Comparison of ENCODE assay signal across 15 cellular contexts in the genomic region with DNA sequence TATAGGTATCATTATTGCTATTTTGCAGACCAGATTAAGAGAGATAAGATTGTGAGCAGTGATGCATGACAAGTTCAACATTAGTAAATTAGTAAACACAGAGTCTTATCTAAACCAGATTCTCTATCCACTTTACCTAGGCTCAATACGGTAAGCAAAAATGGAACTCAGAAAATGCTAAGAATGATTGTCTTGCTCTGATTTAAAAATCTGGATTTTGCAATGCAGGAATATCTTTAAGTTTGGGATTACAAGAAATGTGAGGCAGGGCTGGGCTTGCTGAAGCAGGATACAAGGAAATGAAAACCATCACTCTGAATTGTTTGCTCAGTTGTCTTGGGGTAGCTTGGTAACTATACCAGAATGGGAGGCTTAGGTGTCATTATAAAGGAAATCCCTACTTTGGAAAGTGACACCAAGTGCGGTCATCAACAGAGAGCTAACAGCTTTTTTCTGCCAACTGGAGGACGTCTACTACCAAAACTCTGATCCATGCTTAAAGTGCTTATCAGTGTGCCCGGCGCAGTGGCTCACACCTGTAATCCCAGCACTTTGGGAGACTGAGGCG.
DNase-seq lines count a peak whose midpoint lies in the region; ATAC-seq and TF ChIP-seq lines count a peak whose summit lies in the region.
"Had no signal": no experiment of that assay in that cellular context is flagged by ENCODE, and none has a peak within 500 bp of the region (broad histone marks: within the 10 kb centered on the region; RNA-seq: fewer than 3 reads in every experiment).

No MANE protein-coding gene starts in this region.

- no peaks in the 10 kb centered on the region for H3K9me3 ChIP-seq in vagina
- H3K9me3 ChIP-seq: SJSA1 had no signal

- no peaks in the 10 kb centered on the region for H3K36me3 ChIP-seq in vagina
- H3K36me3 ChIP-seq: SJSA1 had no signal

- no peak for TF ChIP-seq POLR2A in vagina (IDR thresholded peaks at IDR 0.05)

- intact Hi-C loops in Right ventricle myocardium superior (cut with DNase I) = no loop called here
- intact Hi-C loops in vagina (cut with DNase I) = no loop called here

- H3K27me3 ChIP-seq in vagina = no peaks in the 10 kb centered on the region
- H3K27me3 ChIP-seq: SJSA1 had no signal

- H3K4me1 ChIP-seq in vagina = no peaks in the 10 kb centered on the region

- no peak overlapping the region for H3K27ac ChIP-seq in vagina
- H3K27ac ChIP-seq: HL-60, SJSA1 had no signal

- ATAC-seq in Right ventricle myocardium superior (ENCODE audit: poor library complexity) = no peak

- no peak overlapping the region for H3K4me3 ChIP-seq in vagina
- H3K4me3 ChIP-seq: SJSA1 had no signal

- peak; percentile 65 for DNase-seq in NCI-H510A treated with DMSO at 0.1 percent for 48 hours (lab: John Stamatoyannopoulos, UW)
- no peak for DNase-seq in NCI-H510A (lab: John Stamatoyannopoulos, UW)
- DNase-seq in NCI-H2029 treated with DMSO at 0.1 percent for 48 hours (lab: John Stamatoyannopoulos, UW) = peak; percentile 88
- peak; percentile 55 for DNase-seq in NCI-H82 (lab: John Stamatoyannopoulos, UW)
- DNase-seq in kidney tubule cell (ENCODE audit: low spot score) = peak; percentile 25
- DNase-seq in Right ventricle myocardium superior = no peak
- no peak for DNase-seq in GM20000 (ENCODE audit: low spot score)
- no peak for DNase-seq in vagina (ENCODE audit: extremely low spot score in 2 of 2)
- DNase-seq: C1 segment of cervical spinal cord, DMS79 treated with DMSO at 0.1 percent for 48 hours, GDM1, NCI-H524 treated with DMSO at 0.1 percent for 48 hours, SW 1271 had no signal

- TF ChIP-seq CTCF in GM20000 (IDR thresholded peaks at IDR 0.05; ENCODE audit: extremely low read depth, missing control alignments) (no peak), vagina (IDR thresholded peaks at IDR 0.05) (no peak)

Comparison
In these comparisons a context has a peak if more than half of its experiments do, and no peak if none do; other contexts are left out.
1. DNase-seq: peak in NCI-H510A treated with DMSO at 0.1 percent for 48 hours (single experiment), NCI-H2029 treated with DMSO at 0.1 percent for 48 hours (single experiment), NCI-H82 (single experiment) and kidney tubule cell (single experiment); none in NCI-H510A (single experiment), Right ventricle myocardium superior (single experiment), GM20000 (single experiment) and vagina (0 of 2).